8 cellular contexts compared by ENCODE assay signal in the genomic region with DNA sequence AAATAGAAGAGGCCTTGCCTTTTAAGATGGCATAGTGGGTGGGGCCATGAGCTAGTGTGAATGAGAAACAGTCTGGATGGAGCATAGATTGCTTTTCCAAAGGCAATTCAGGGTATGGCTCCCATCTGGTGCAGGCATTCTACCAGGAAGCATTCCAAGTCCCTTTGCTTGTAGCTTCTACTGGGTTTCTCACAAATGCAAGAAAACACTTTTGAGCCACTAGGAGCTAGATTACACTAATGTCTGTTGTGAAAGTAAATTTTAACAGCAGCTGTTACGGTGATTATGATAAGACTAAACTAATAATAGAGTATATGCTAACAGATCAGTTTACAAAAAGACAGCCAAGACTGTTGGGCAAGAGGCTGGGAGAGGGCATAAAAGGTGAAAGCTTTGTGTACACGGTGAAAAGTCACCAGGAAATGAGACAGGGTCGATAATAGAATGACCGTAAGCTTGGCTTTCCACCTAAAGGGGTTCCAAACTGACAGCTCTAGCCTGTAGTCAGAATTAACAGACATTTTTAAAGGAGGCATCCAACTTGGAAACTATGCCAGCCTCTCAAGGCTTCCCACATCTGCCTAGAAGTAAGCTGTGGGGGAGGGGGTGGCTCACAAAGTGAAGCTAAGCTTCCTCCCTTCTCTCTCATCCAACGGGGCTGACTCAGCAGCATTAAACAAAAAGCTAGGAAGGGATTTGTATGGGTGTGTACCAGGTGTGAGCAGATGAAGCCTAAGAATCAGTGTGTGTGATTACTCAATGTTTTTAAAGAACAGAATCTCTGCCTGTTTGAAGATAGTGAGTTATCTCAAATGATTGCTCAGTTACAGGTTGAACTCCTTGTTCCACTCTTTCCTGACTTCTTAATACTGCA.
A peak's percentile ranks its signal among the peaks of the same experiment; 100 is the strongest.
DNase-seq lines count a peak whose midpoint lies in the region; ATAC-seq and TF ChIP-seq lines count a peak whose summit lies in the region.

No MANE protein-coding gene starts in this region.

- ATAC-seq in heart right ventricle (peak; percentile 75 to 95 (median 83)), HG02938 (IDR thresholded peaks at IDR 0.05; ENCODE audit: unreplicated experiment) (no peak), GM19395 (IDR thresholded peaks at IDR 0.05; ENCODE audit: unreplicated experiment) (no peak)

- in situ Hi-C loops in SK-MEL-5 (cut with HindIII; ENCODE audit: low pct_unique_long_range_greater_than_20kb, low sequenced_read_pairs) = no loop called here

- intact Hi-C loops in heart right ventricle (cut with DNase I) = loop anchor here in 2 of 10 donors (5.0 kb wide), 2 partner anchors 62 to 82 kb away; partner anchors contain the start of gene GPD1L (in 2 of the 2)

- no peaks in the 10 kb centered on the region for H4K20me1 ChIP-seq in smooth muscle cell (ENCODE audit: low read depth)

- peak overlapping the region; percentile 63 for H3K4me2 ChIP-seq in smooth muscle cell

- DNase-seq in HPDE6-E6E7 (ENCODE audit: extremely low spot score) (peak; percentile 33), SK-MEL-5 (ENCODE audit: low read depth, low spot score) (peak; percentile 5), heart right ventricle (peak in 1 of 2 donors; percentile 20), smooth muscle cell (lab: John Stamatoyannopoulos, UW; ENCODE audit: unreplicated experiment) (no peak), NOMO-1 (lab: John Stamatoyannopoulos, UW; ENCODE audit: unreplicated experiment in 2 of 2) (no peak), foreskin melanocyte (no peak)

- H3K9me3 ChIP-seq in heart right ventricle (peaks cover 0 to 19% (median 9%) of the 10 kb centered on the region in 11 donors), smooth muscle cell (replicated peaks; ENCODE audit: low read depth) (no peaks in the 10 kb centered on the region)

- peak overlapping the region; percentile 64 for H2AFZ ChIP-seq in smooth muscle cell (ENCODE audit: low read depth)

- H3K4me3 ChIP-seq in heart right ventricle = peak overlapping the region in 4 of 10 donors; percentile 15 to 22 (median 20)
- H3K4me3 ChIP-seq in smooth muscle cell = peak overlapping the region; percentile 5

- H3F3A ChIP-seq in smooth muscle cell (ENCODE audit: low read depth) = peaks cover 16% of the 10 kb centered on the region

- H3K36me3 ChIP-seq in heart right ventricle (no peaks in the 10 kb centered on the region), smooth muscle cell (ENCODE audit: low read depth) (no peaks in the 10 kb centered on the region)

- WGBS in heart right ventricle, 2 donors = 9 to 17% methylated on average over 5 of the region's 5 CpGs
- 34% methylated on average over 5 of the region's 5 CpGs for WGBS in smooth muscle cell (ENCODE audit: low lambda C conversion rate)

- no peak overlapping the region for H3K9ac ChIP-seq in smooth muscle cell (ENCODE audit: low read depth)

- H3K27ac ChIP-seq in heart right ventricle = peak overlapping the region; percentile 30 to 80 (median 70)
- H3K27ac ChIP-seq in smooth muscle cell (ENCODE audit: low read depth) = peak overlapping the region; percentile 50

- H3K4me1 ChIP-seq in heart right ventricle (peaks cover 0 to 21% (median 16%) of the 10 kb centered on the region in 9 donors), smooth muscle cell (ENCODE audit: low read depth) (peaks cover 8% of the 10 kb centered on the region)

- H3K27me3 ChIP-seq in heart right ventricle (no peaks in the 10 kb centered on the region), smooth muscle cell (ENCODE audit: low read depth) (no peaks in the 10 kb centered on the region)

- TF ChIP-seq CTCF in heart right ventricle (IDR thresholded peaks at IDR 0.05) (no peak), smooth muscle cell (IDR thresholded peaks at IDR 0.05; ENCODE audit: borderline replicate concordance, insufficient read depth, poor library complexity, severe bottlenecking) (no peak)

- H3K79me2 ChIP-seq in smooth muscle cell (ENCODE audit: low read depth) = no peaks in the 10 kb centered on the region

Comparison
In these comparisons a context has a peak if more than half of its experiments do, and no peak if none do; other contexts are left out.
1. DNase-seq: peak in HPDE6-E6E7 (single experiment) and SK-MEL-5 (single experiment); none in smooth muscle cell (single experiment), NOMO-1 (0 of 2) and foreskin melanocyte (single experiment).
2. ATAC-seq: peak in heart right ventricle (8 of 8); none in HG02938 (single experiment) and GM19395 (single experiment).